ENCODE assay signal across 9 cellular contexts in the genomic region with DNA sequence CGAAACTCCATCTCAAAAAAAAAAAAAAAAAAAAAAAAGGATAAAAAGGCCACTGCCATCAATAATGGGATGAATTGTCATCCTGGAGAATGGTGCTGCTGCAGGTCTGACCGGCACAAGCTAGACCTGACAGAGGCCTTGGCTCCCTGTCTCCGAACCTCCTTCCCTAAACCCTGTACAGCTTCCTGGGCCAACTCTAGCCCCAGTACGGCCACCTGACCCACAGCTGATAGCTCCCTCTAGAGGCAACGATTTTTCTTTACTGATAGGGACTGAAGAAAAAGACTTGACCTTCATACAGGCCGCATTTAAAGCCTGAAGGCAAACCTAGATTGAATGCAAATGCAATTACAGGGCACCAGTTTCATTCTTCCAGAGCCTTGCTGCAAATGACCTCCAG. TPM values are rescaled to one million over a fixed set of nuclear protein-coding genes. Genes with fewer than 3 reads are reported as not detected.
A peak's percentile ranks its signal among the peaks of the same experiment; 100 is the strongest.
DNase-seq lines count a peak whose midpoint lies in the region; ATAC-seq and TF ChIP-seq lines count a peak whose summit lies in the region.
"Had no signal": no experiment of that assay in that cellular context is flagged by ENCODE, and none has a peak within 500 bp of the region (broad histone marks: within the 10 kb centered on the region; RNA-seq: fewer than 3 reads in every experiment).

No MANE protein-coding gene starts in this region.

- peaks cover 4% of the 10 kb centered on the region for H3K4me1 ChIP-seq in Panc1 (ENCODE audit: control insufficient read depth, insufficient read depth, low read length)
- H3K4me1 ChIP-seq in psoas muscle = peaks cover 9% of the 10 kb centered on the region

- POLR2A ChIA-PET in Panc1 (lab: Charles Lee) = no interaction called here

- H3K36me3 ChIP-seq in Panc1 (ENCODE audit: control insufficient read depth, insufficient read depth, low read length) (peaks cover 4% of the 10 kb centered on the region; the same call in 1 of the 2 replicates), psoas muscle (ENCODE audit: insufficient read depth in 1 of 2, low read depth in 1 of 2) (peaks cover 8 to 50% of the 10 kb centered on the region in 2 donors)

- no peaks in the 10 kb centered on the region for H3K36me3 Mint-ChIP-seq in natural killer cell
- H3K36me3 Mint-ChIP-seq in natural killer cell treated with Interleukin-12 subunit alpha and Interleukin-12 subunit beta and Interleukin-15 and Interleukin-18, amount 100 ng/mL, for 72 hours = peaks cover 12% of the 10 kb centered on the region
- H3K36me3 Mint-ChIP-seq in activated naive CD8-positive, alpha-beta T cell treated with anti-CD3 and anti-CD28 coated beads, Interleukin-2, amount 50 U/mL, for 24 hours (ENCODE audit: low read depth) = peaks cover 24% of the 10 kb centered on the region

- TF ChIP-seq CTCF in natural killer cell (IDR thresholded peaks at IDR 0.05) = no peak
- peak; percentile 81; the same call in 1 of the 2 replicates for TF ChIP-seq CTCF in Panc1 (IDR thresholded peaks at IDR 0.05)
- TF ChIP-seq CTCF in fibroblast of the aortic adventitia (IDR thresholded peaks at IDR 0.05; ENCODE audit: insufficient read depth, low read length) = peak; percentile 69
- TF ChIP-seq CTCF in psoas muscle (IDR thresholded peaks at IDR 0.05) = peak; percentile 36

- ATAC-seq in natural killer cell = peak in 1 of 3 donors; percentile 25
- no peak for ATAC-seq in natural killer cell treated with Interleukin-12 subunit alpha and Interleukin-12 subunit beta and Interleukin-15 and Interleukin-18, amount 100 ng/mL, for 72 hours
- peak; percentile 77 for ATAC-seq in Panc1
- ATAC-seq in psoas muscle = peak; percentile 44 to 70 (median 62)
- no peak for ATAC-seq in activated naive CD8-positive, alpha-beta T cell treated with anti-CD3 and anti-CD28 coated beads, Interleukin-2, amount 50 U/mL, for 24 hours
- ATAC-seq in GM21619 (IDR thresholded peaks at IDR 0.05; ENCODE audit: unreplicated experiment) = no peak

- H3K4me1 Mint-ChIP-seq in natural killer cell = no peaks in the 10 kb centered on the region
- H3K4me1 Mint-ChIP-seq in natural killer cell treated with Interleukin-12 subunit alpha and Interleukin-12 subunit beta and Interleukin-15 and Interleukin-18, amount 100 ng/mL, for 72 hours (ENCODE audit: low read depth in 2 of 2) = peaks cover 0 to 4% of the 10 kb centered on the region in 2 donors
- no peaks in the 10 kb centered on the region for H3K4me1 Mint-ChIP-seq in activated naive CD8-positive, alpha-beta T cell treated with anti-CD3 and anti-CD28 coated beads, Interleukin-2, amount 50 U/mL, for 24 hours

- WGBS in psoas muscle, 3 donors = 27 to 46% (median 37%) methylated on average over 6 of the region's 6 CpGs

- H3K4me3 ChIP-seq in Panc1 (ENCODE audit: low read depth in 2 of 2, low read length in 2 of 2) = no peak overlapping the region
- no peak overlapping the region for H3K4me3 ChIP-seq in fibroblast of the aortic adventitia (ENCODE audit: low read depth, low read length)
- H3K4me3 ChIP-seq in psoas muscle = no peak overlapping the region

- H3K4me3 Mint-ChIP-seq in natural killer cell = no peak overlapping the region
- H3K4me3 Mint-ChIP-seq in natural killer cell treated with Interleukin-12 subunit alpha and Interleukin-12 subunit beta and Interleukin-15 and Interleukin-18, amount 100 ng/mL, for 72 hours = no peak overlapping the region
- no peak overlapping the region for H3K4me3 Mint-ChIP-seq in activated naive CD8-positive, alpha-beta T cell treated with anti-CD3 and anti-CD28 coated beads, Interleukin-2, amount 50 U/mL, for 24 hours
- H3K4me3 Mint-ChIP-seq: activated naive CD8-positive, alpha-beta T cell had no signal

- H3K27ac Mint-ChIP-seq in natural killer cell = peak overlapping the region; percentile 34 to 40
- H3K27ac Mint-ChIP-seq in natural killer cell treated with Interleukin-12 subunit alpha and Interleukin-12 subunit beta and Interleukin-15 and Interleukin-18, amount 100 ng/mL, for 72 hours = no peak overlapping the region
- H3K27ac Mint-ChIP-seq in activated naive CD8-positive, alpha-beta T cell treated with anti-CD3 and anti-CD28 coated beads, Interleukin-2, amount 50 U/mL, for 24 hours = no peak overlapping the region
- H3K27ac Mint-ChIP-seq: activated naive CD8-positive, alpha-beta T cell had no signal

- in situ Hi-C loops in Panc1 (cut with HindIII; ENCODE audit: low pct_unique_long_range_greater_than_20kb, low sequenced_read_pairs) = no loop called here

- CTCF ChIA-PET in Panc1 (lab: Charles Lee) = interaction anchor here (0.7 to 1.8 kb wide), 4 partner anchors 10 to 267 kb away, joined by 3 to 10 read pairs (median 4); partner anchors contain the start of gene NOL9

- BruUV-seq in Panc1 (replicated peaks; lab: Mats Ljungman, UMichigan) = no TSS peak

- no peaks in the 10 kb centered on the region for H3K27me3 Mint-ChIP-seq in natural killer cell (ENCODE audit: low read depth in 2 of 2)
- H3K27me3 Mint-ChIP-seq in natural killer cell treated with Interleukin-12 subunit alpha and Interleukin-12 subunit beta and Interleukin-15 and Interleukin-18, amount 100 ng/mL, for 72 hours = no peaks in the 10 kb centered on the region
- no peaks in the 10 kb centered on the region for H3K27me3 Mint-ChIP-seq in activated naive CD8-positive, alpha-beta T cell treated with anti-CD3 and anti-CD28 coated beads, Interleukin-2, amount 50 U/mL, for 24 hours
- H3K27me3 Mint-ChIP-seq: activated naive CD8-positive, alpha-beta T cell had no signal

- intact Hi-C loops in natural killer cell (cut with micrococcal nuclease) (no loop called here), Panc1 (cut with micrococcal nuclease; ENCODE audit: unreplicated experiment) (no loop called here), psoas muscle (cut with DNase I) (no loop called here)

- DNase-seq in natural killer cell = no peak
- DNase-seq in natural killer cell treated with Interleukin-12 subunit alpha and Interleukin-12 subunit beta and Interleukin-15 and Interleukin-18, amount 100 ng/mL, for 72 hours (ENCODE audit: low spot score) = no peak
- no peak for DNase-seq in Panc1 (ENCODE audit: low read depth, low spot score)
- DNase-seq in fibroblast of the aortic adventitia (ENCODE audit: low read depth) = peak; percentile 66
- peak in 1 of 2 donors; percentile 53 for DNase-seq in psoas muscle
- DNase-seq in activated naive CD8-positive, alpha-beta T cell treated with anti-CD3 and anti-CD28 coated beads, Interleukin-2, amount 50 U/mL, for 24 hours = no peak
- no peak for DNase-seq in 8988T

- no peaks in the 10 kb centered on the region for H3K9me3 ChIP-seq in Panc1 (ENCODE audit: control insufficient read depth, insufficient read depth, low read depth, low read length)
- H3K9me3 ChIP-seq in psoas muscle = no peaks in the 10 kb centered on the region

- H3K27ac ChIP-seq in Panc1 (ENCODE audit: low read length) (no peak overlapping the region), psoas muscle (no peak overlapping the region)

- H3K27me3 ChIP-seq in Panc1 (ENCODE audit: control insufficient read depth, insufficient read depth, low read length) = no peaks in the 10 kb centered on the region
- no peaks in the 10 kb centered on the region for H3K27me3 ChIP-seq in psoas muscle (ENCODE audit: insufficient read depth in 3 of 3, low read length in 2 of 3)

- H3K9me3 Mint-ChIP-seq in natural killer cell = no peaks in the 10 kb centered on the region
- H3K9me3 Mint-ChIP-seq in natural killer cell treated with Interleukin-12 subunit alpha and Interleukin-12 subunit beta and Interleukin-15 and Interleukin-18, amount 100 ng/mL, for 72 hours = no peaks in the 10 kb centered on the region
- H3K9me3 Mint-ChIP-seq in activated naive CD8-positive, alpha-beta T cell treated with anti-CD3 and anti-CD28 coated beads, Interleukin-2, amount 50 U/mL, for 24 hours = no peaks in the 10 kb centered on the region

RNA-seq across cellular contexts. Expression of gene NOL9, which starts 30.7 kb away (rescaled TPM):
- total RNA-seq in natural killer cell = 10 to 100 TPM; 40.7 to 53.3 (median 52.0) TPM
- total RNA-seq in natural killer cell treated with Interleukin-12 subunit alpha and Interleukin-12 subunit beta and Interleukin-15 and Interleukin-18, amount 100 ng/mL, for 72 hours = 10 to 100 TPM; 41.6 to 80.5 TPM
- total RNA-seq in Panc1 (2021; ENCODE audit: unreplicated experiment) = 46.4 TPM
- 6.4 TPM for polyA plus RNA-seq in Panc1 (2012; ENCODE audit: insufficient read length)
- total RNA-seq in fibroblast of the aortic adventitia (ENCODE audit: low replicate concordance) = 32.0 and 44.9 TPM in 2 replicates
- 10 to 100 TPM; 17.1 to 26.1 (median 22.8) TPM for total RNA-seq in psoas muscle
- 10 to 100 TPM in 1 of 3 donors, 1 to 10 TPM in 2; 5.0 to 10.6 (median 9.5) TPM for polyA plus RNA-seq in psoas muscle

RNA-seq across cellular contexts. Expression of gene TAS1R1, which starts 31.5 kb away (rescaled TPM):
- total RNA-seq in natural killer cell = not detected
- not detected for total RNA-seq in natural killer cell treated with Interleukin-12 subunit alpha and Interleukin-12 subunit beta and Interleukin-15 and Interleukin-18, amount 100 ng/mL, for 72 hours
- total RNA-seq in Panc1 (2021; ENCODE audit: unreplicated experiment) = not detected
- not detected for polyA plus RNA-seq in Panc1 (2012; ENCODE audit: insufficient read length)
- total RNA-seq in fibroblast of the aortic adventitia (ENCODE audit: low replicate concordance) = not detected in 2 replicates
- total RNA-seq in psoas muscle = not detected
- under 1 TPM in 2 of 3 donors, not detected in 1; 0.04 to 0.16 TPM for polyA plus RNA-seq in psoas muscle

RNA-seq across cellular contexts. Expression of gene PLEKHG5, which starts 32.1 kb away (rescaled TPM):
- total RNA-seq in natural killer cell (1 to 10 TPM in 1 of 3 donors, under 1 TPM in 2; 0.16 to 1.1 (median 0.54) TPM), Panc1 (2021; ENCODE audit: unreplicated experiment) (6.8 TPM), fibroblast of the aortic adventitia (ENCODE audit: low replicate concordance) (3.8 and 5.1 TPM in 2 replicates), psoas muscle (1 to 10 TPM; 2.6 to 3.3 (median 3.2) TPM)
- under 1 TPM; 0.33 to 0.81 TPM for total RNA-seq in natural killer cell treated with Interleukin-12 subunit alpha and Interleukin-12 subunit beta and Interleukin-15 and Interleukin-18, amount 100 ng/mL, for 72 hours
- polyA plus RNA-seq in Panc1 (2012; ENCODE audit: insufficient read length) = 10.7 TPM
- polyA plus RNA-seq in psoas muscle = 1 to 10 TPM; 1.5 to 2.3 (median 2.0) TPM

RNA-seq across cellular contexts. Expression of gene ZBTB48, which starts 56.2 kb away (rescaled TPM):
- 10 to 100 TPM; 45.6 to 56.4 (median 54.0) TPM for total RNA-seq in natural killer cell
- 10 to 100 TPM; 29.8 to 50.5 TPM for total RNA-seq in natural killer cell treated with Interleukin-12 subunit alpha and Interleukin-12 subunit beta and Interleukin-15 and Interleukin-18, amount 100 ng/mL, for 72 hours
- total RNA-seq in Panc1 (2021; ENCODE audit: unreplicated experiment) = 40.7 TPM
- 41.3 TPM for polyA plus RNA-seq in Panc1 (2012; ENCODE audit: insufficient read length)
- total RNA-seq in fibroblast of the aortic adventitia (ENCODE audit: low replicate concordance) = 7.7 and 26.4 TPM in 2 replicates
- 10 to 100 TPM in 3 of 4 donors, 1 to 10 TPM in 1; 3.7 to 12.0 (median 11.4) TPM for total RNA-seq in psoas muscle
- polyA plus RNA-seq in psoas muscle = 10 to 100 TPM in 2 of 3 donors, 1 to 10 TPM in 1; 9.7 to 16.6 (median 15.1) TPM

RNA-seq across cellular contexts. Expression of gene TNFRSF25, which starts 57.6 kb away (rescaled TPM):
- 10 to 100 TPM; 14.5 to 41.5 (median 19.9) TPM for total RNA-seq in natural killer cell
- 100 to 1,000 TPM in 1 of 2 donors, 10 to 100 TPM in 1; 83.6 to 106 TPM for total RNA-seq in natural killer cell treated with Interleukin-12 subunit alpha and Interleukin-12 subunit beta and Interleukin-15 and Interleukin-18, amount 100 ng/mL, for 72 hours
- total RNA-seq in Panc1 (2021; ENCODE audit: unreplicated experiment) = 7.0 TPM
- polyA plus RNA-seq in Panc1 (2012; ENCODE audit: insufficient read length) = 14.2 TPM
- total RNA-seq in fibroblast of the aortic adventitia (ENCODE audit: low replicate concordance) = 2.0 and 4.4 TPM in 2 replicates
- 1 to 10 TPM; 1.5 to 2.6 (median 2.2) TPM for total RNA-seq in psoas muscle
- 1 to 10 TPM; 1.5 to 2.7 (median 1.6) TPM for polyA plus RNA-seq in psoas muscle

Comparison
In these comparisons a context has a peak if more than half of its experiments do, and no peak if none do; other contexts are left out.
1. H3K27ac Mint-ChIP-seq: peak in natural killer cell (2 of 2); none in natural killer cell treated with Interleukin-12 subunit alpha and Interleukin-12 subunit beta and Interleukin-15 and Interleukin-18, amount 100 ng/mL, for 72 hours (0 of 2) and activated naive CD8-positive, alpha-beta T cell treated with anti-CD3 and anti-CD28 coated beads, Interleukin-2, amount 50 U/mL, for 24 hours (single experiment).
2. ATAC-seq: peak in Panc1 (single experiment) and psoas muscle (4 of 4); none in natural killer cell treated with Interleukin-12 subunit alpha and Interleukin-12 subunit beta and Interleukin-15 and Interleukin-18, amount 100 ng/mL, for 72 hours (0 of 2), activated naive CD8-positive, alpha-beta T cell treated with anti-CD3 and anti-CD28 coated beads, Interleukin-2, amount 50 U/mL, for 24 hours (single experiment) and GM21619 (single experiment).